Comparison of ENCODE assay signal across 15 cellular contexts in the genomic region with DNA sequence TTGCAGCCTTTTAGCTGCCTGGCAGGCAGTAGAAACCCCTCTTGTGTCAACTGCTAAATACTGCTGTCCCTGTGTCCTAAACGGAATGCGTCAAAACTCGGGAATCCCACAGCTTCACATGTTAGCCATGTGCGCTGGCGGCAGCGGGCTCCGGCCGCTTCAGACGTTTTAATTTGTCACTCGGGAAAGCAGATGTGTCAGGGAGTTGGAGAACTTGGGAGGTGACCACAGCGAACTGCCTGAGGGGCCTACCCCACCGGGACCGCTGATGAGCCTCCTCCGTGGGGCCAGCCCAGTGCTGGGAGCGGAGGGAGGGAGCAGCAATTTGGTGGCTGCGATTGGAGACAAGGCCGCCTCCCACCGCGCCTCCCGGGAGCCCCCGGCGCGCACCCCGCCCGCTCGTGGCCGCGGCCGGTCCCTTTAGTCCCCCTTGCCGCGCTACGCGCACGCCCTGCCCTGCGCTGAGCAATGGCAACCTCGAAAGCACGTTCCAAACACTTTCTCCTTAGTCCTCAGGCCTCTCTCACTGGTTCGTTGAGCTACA.
DNase-seq lines count a peak whose midpoint lies in the region; ATAC-seq and TF ChIP-seq lines count a peak whose summit lies in the region.
"Had no signal": no experiment of that assay in that cellular context is flagged by ENCODE, and none has a peak within 500 bp of the region (broad histone marks: within the 10 kb centered on the region; RNA-seq: fewer than 3 reads in every experiment).

No MANE protein-coding gene starts in this region.

- intact Hi-C loops in sciatic nerve (cut with DNase I): no loop called here

- in situ Hi-C loops in astrocyte of the cerebellum (cut with HindIII; ENCODE audit: low sequenced_read_pairs): no loop called here

- H4K20me1 ChIP-seq in GM23338 (replicated peaks; ENCODE audit: insufficient read depth): no peaks in the 10 kb centered on the region

- peaks cover 18% of the 10 kb centered on the region for H3K4me1 Mint-ChIP-seq in GM23338
- H3K4me1 Mint-ChIP-seq in T-helper 17 cell: peaks cover 3% of the 10 kb centered on the region
- H3K4me1 Mint-ChIP-seq: memory B cell had no signal

- ATAC-seq in GM23338: peak; percentile 78
- ATAC-seq in sciatic nerve: peak; percentile 47
- ATAC-seq in T-helper 17 cell: no peak
- no peak for ATAC-seq in GM18505 (IDR thresholded peaks at IDR 0.05; ENCODE audit: unreplicated experiment)
- ATAC-seq: Panc1 had no signal

- H3K27ac Mint-ChIP-seq in GM23338 (no peak overlapping the region), T-helper 17 cell (no peak overlapping the region)
- H3K27ac Mint-ChIP-seq: memory B cell had no signal

- no peaks in the 10 kb centered on the region for H3K9me3 ChIP-seq in T-helper 17 cell (ENCODE audit: control insufficient read depth, low read length, poor library complexity, severe bottlenecking)
- H3K9me3 ChIP-seq: tibial nerve had no signal

- TF ChIP-seq CTCF in GM23338 (conservative IDR thresholded peaks at IDR 0.05; ENCODE audit: low read depth in 2 of 2) (no peak), astrocyte of the cerebellum (IDR thresholded peaks at IDR 0.05; ENCODE audit: low read depth, low read length, missing control alignments) (no peak)

- H3K4me3 ChIP-seq in GM23338 (peak overlapping the region; percentile 49), astrocyte of the cerebellum (ENCODE audit: low read depth, low read length) (peak overlapping the region; percentile 14)

- H3K36me3 Mint-ChIP-seq in GM23338 (ENCODE audit: low read depth) (no peaks in the 10 kb centered on the region), T-helper 17 cell (ENCODE audit: low read depth) (no peaks in the 10 kb centered on the region)
- H3K36me3 Mint-ChIP-seq: memory B cell had no signal

- no peaks in the 10 kb centered on the region for H3K9me2 ChIP-seq in GM23338 (ENCODE audit: insufficient read depth)

- no peaks in the 10 kb centered on the region for H3F3A ChIP-seq in GM23338 (replicated peaks; ENCODE audit: low read depth)

- no peaks in the 10 kb centered on the region for H3K9me3 Mint-ChIP-seq in GM23338

- H3K27me3 Mint-ChIP-seq in GM23338 (ENCODE audit: insufficient read depth, low read depth, poor library complexity) (peaks cover 10% of the 10 kb centered on the region), T-helper 17 cell (peaks cover 28% of the 10 kb centered on the region)

- H3K4me3 Mint-ChIP-seq in GM23338 (peak overlapping the region; percentile 64), T-helper 17 cell (no peak overlapping the region)
- H3K4me3 Mint-ChIP-seq: memory B cell had no signal

- peak overlapping the region; percentile 84 for H2AFZ ChIP-seq in GM23338

- DNase-seq in GM23338 (ENCODE audit: low spot score): peak; percentile 61
- DNase-seq in astrocyte of the cerebellum (ENCODE audit: low read depth): no peak
- peak; percentile 40 for DNase-seq in iPS-NIHi7 (ENCODE audit: extremely low spot score)
- no peak for DNase-seq in sciatic nerve (ENCODE audit: low spot score)
- DNase-seq in DMS53 (lab: John Stamatoyannopoulos, UW): no peak
- DNase-seq in T-helper 17 cell: no peak
- DNase-seq: activated CD4-positive, CD25-positive, alpha-beta regulatory T cell treated with anti-CD3 and anti-CD28 coated beads, Interleukin-2, amount 50 U/mL, for 72 hours; erythroblast; KBM-7; occipital lobe had no signal

- H3K27ac ChIP-seq in GM23338 (ENCODE audit: low read depth): no peak overlapping the region
- H3K27ac ChIP-seq: C4-2B had no signal

- H3K27me3 ChIP-seq in GM23338 (ENCODE audit: insufficient read depth): peaks cover 30% of the 10 kb centered on the region
- H3K27me3 ChIP-seq: tibial nerve had no signal

- peaks cover 8% of the 10 kb centered on the region for H3K4me1 ChIP-seq in GM23338 (ENCODE audit: insufficient read depth)
- H3K4me1 ChIP-seq: tibial nerve had no signal

- peak overlapping the region; percentile 74 for H3K4me2 ChIP-seq in GM23338

- no peaks in the 10 kb centered on the region for H3K36me3 ChIP-seq in GM23338 (ENCODE audit: insufficient read depth)
- H3K36me3 ChIP-seq: tibial nerve had no signal

- H3K79me2 ChIP-seq in GM23338 (replicated peaks; ENCODE audit: insufficient read depth): no peaks in the 10 kb centered on the region

- TF ChIP-seq POLR2A in GM18505 (IDR thresholded peaks at IDR 0.05; ENCODE audit: borderline replicate concordance, extremely low read depth, insufficient read depth, insufficient read length): no peak

TF ChIP-seq in GM23338, 12 proteins besides CTCF, POLR2A, EP300 and RAD21:
- TF ChIP-seq, protein P1, sequence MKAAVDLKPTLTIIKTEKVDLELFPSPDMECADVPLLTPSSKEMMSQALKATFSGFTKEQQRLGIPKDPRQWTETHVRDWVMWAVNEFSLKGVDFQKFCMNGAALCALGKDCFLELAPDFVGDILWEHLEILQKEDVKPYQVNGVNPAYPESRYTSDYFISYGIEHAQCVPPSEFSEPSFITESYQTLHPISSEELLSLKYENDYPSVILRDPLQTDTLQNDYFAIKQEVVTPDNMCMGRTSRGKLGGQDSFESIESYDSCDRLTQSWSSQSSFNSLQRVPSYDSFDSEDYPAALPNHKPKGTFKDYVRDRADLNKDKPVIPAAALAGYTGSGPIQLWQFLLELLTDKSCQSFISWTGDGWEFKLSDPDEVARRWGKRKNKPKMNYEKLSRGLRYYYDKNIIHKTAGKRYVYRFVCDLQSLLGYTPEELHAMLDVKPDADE (IDR thresholded peaks at IDR 0.05): no peak
- TF ChIP-seq EZH2phosphoT487 (IDR thresholded peaks at IDR 0.05; ENCODE audit: unreplicated experiment) (no peak), EZH2 (IDR thresholded peaks at IDR 0.05; ENCODE audit: low read depth, unreplicated experiment) (no peak), NANOG (IDR thresholded peaks at IDR 0.05; ENCODE audit: borderline replicate concordance) (no peak), ZNF114 (CRISPR knock-in tag; IDR thresholded peaks at IDR 0.05) (no peak)

Comparison
In these comparisons a context has a peak if more than half of its experiments do, and no peak if none do; other contexts are left out.
1. ATAC-seq: peak in GM23338 (single experiment) and sciatic nerve (single experiment); none in T-helper 17 cell (single experiment) and GM18505 (single experiment).
2. DNase-seq: peak in GM23338 (single experiment) and iPS-NIHi7 (single experiment); none in astrocyte of the cerebellum (single experiment), sciatic nerve (single experiment), DMS53 (single experiment) and T-helper 17 cell (0 of 3).